Comparison of ENCODE assay signal across 36 cellular contexts in genomic region chr5:151283120-151283825, GRCh38. TPM values are rescaled to one million over a fixed set of nuclear protein-coding genes. Genes with fewer than 3 reads are reported as not detected.
"Had no signal": no experiment of that assay in that cellular context is flagged by ENCODE, and none has a peak within 500 bp of the region (broad histone marks: within the 10 kb centered on the region; RNA-seq: fewer than 3 reads in every experiment).

No MANE protein-coding gene starts in this region.

- H3K36me3 ChIP-seq: adrenal gland, breast epithelium, MG63 had no signal

- FAIRE-seq: astrocyte, RCC 7860 had no signal

- H3K27ac ChIP-seq: adrenal gland, body of pancreas, breast epithelium, PC-9, RWPE1 had no signal

- DNase-seq: activated CD4-positive, alpha-beta T cell treated with anti-CD3 and anti-CD28 coated beads, Interleukin-2, amount 10 ng/mL, durations not matched to agents 24 days and 14 days; activated CD4-positive, alpha-beta T cell treated with anti-CD3 and anti-CD28 coated beads, Interleukin-2, amount 50 U/mL, for 4 hours; activated CD8-positive, alpha-beta memory T cell treated with anti-CD3 and anti-CD28 coated beads, Interleukin-2, amount 50 U/mL, for 4 hours; activated gamma-delta T cell treated with Interleukin-2 at 50 U/mL for 16 hours; activated naive CD4-positive, alpha-beta T cell treated with anti-CD3 and anti-CD28 coated beads for 36 hours; activated T-cell treated with anti-CD3 and anti-CD28 coated beads for 4 hours; activated T-cell treated with anti-CD3 and anti-CD28 coated beads, Interleukin-2, amount 50 U/mL, for 4 hours; adrenal gland; body of pancreas; MG63; NCI-H1048; NCI-H1105 treated with DMSO at 0.1 percent for 48 hours; NCI-H1436; NCI-H1694; NCI-H1930; NCI-H2081 treated with DMSO at 0.1 percent for 48 hours; NCI-H345; NCI-H524 treated with DMSO at 0.1 percent for 48 hours; NCI-H748 treated with DMSO at 0.1 percent for 48 hours; SIG-M5; T-helper 1 cell; T1000 had no signal

- H3K9me3 Mint-ChIP-seq: activated CD4-positive, alpha-beta T cell treated with anti-CD3 and anti-CD28 coated beads, Interleukin-2, amount 10 ng/mL, durations not matched to agents 24 days and 14 days; activated naive CD4-positive, alpha-beta T cell treated with anti-CD3 and anti-CD28 coated beads for 36 hours; activated naive CD4-positive, alpha-beta T cell treated with anti-CD3 and anti-CD28 coated beads, Interleukin-2, amount 50 U/mL, for 72 hours; activated T-cell treated with anti-CD3 and anti-CD28 coated beads, Interleukin-2, amount 50 U/mL, for 4 hours; activated T-helper 1 cell treated with anti-CD3 and anti-CD28 coated beads, Interleukin-12 subunit alpha, Interleukin-12 subunit beta, Interleukin-2, Interleukin-4 antibody, amounts not matched to agents 30 ng/mL and 10 ng/mL and 1 ng/mL, durations not matched to agents 14 hours and 24 hours and 36 hours had no signal

- H3K9me3 ChIP-seq: adrenal gland, body of pancreas, breast epithelium, MG63 had no signal

- ATAC-seq: activated naive CD4-positive, alpha-beta T cell treated with anti-CD3 and anti-CD28 coated beads, Interleukin-2, amount 50 U/mL, for 72 hours; activated T-cell treated with anti-CD3 and anti-CD28 coated beads, Interleukin-2, amount 50 U/mL, for 4 hours; body of pancreas; Right ventricle myocardium inferior; SK-N-SH treated with all-trans-retinoic acid at 6 μM for 48 hours had no signal

- H3K4me1 ChIP-seq: adrenal gland, body of pancreas, breast epithelium had no signal

- H3K27ac Mint-ChIP-seq: activated CD4-positive, alpha-beta T cell treated with anti-CD3 and anti-CD28 coated beads, Interleukin-2, amount 10 ng/mL, durations not matched to agents 24 days and 14 days; activated naive CD4-positive, alpha-beta T cell treated with anti-CD3 and anti-CD28 coated beads for 36 hours; activated naive CD4-positive, alpha-beta T cell treated with anti-CD3 and anti-CD28 coated beads, Interleukin-2, amount 50 U/mL, for 72 hours; activated T-helper 1 cell treated with anti-CD3 and anti-CD28 coated beads, Interleukin-12 subunit alpha, Interleukin-12 subunit beta, Interleukin-2, Interleukin-4 antibody, amounts not matched to agents 30 ng/mL and 10 ng/mL and 1 ng/mL, durations not matched to agents 14 hours and 24 hours and 36 hours had no signal

- H3K4me3 Mint-ChIP-seq: activated CD4-positive, alpha-beta T cell treated with anti-CD3 and anti-CD28 coated beads, Interleukin-2, amount 10 ng/mL, durations not matched to agents 24 days and 14 days; activated naive CD4-positive, alpha-beta T cell treated with anti-CD3 and anti-CD28 coated beads for 36 hours; activated T-cell treated with anti-CD3 and anti-CD28 coated beads, Interleukin-2, amount 50 U/mL, for 4 hours; activated T-helper 1 cell treated with anti-CD3 and anti-CD28 coated beads, Interleukin-12 subunit alpha, Interleukin-12 subunit beta, Interleukin-2, Interleukin-4 antibody, amounts not matched to agents 30 ng/mL and 10 ng/mL and 1 ng/mL, durations not matched to agents 14 hours and 24 hours and 36 hours had no signal

- H3K4me2 ChIP-seq: PC-9 had no signal

- H3K36me3 Mint-ChIP-seq: activated naive CD4-positive, alpha-beta T cell treated with anti-CD3 and anti-CD28 coated beads, Interleukin-2, amount 50 U/mL, for 72 hours had no signal

- H3K27me3 ChIP-seq: adrenal gland, body of pancreas, breast epithelium had no signal

- H2AFZ ChIP-seq: PC-9 had no signal

- H3K4me3 ChIP-seq: adrenal gland, body of pancreas, breast epithelium, MG63, PC-9 had no signal

RNA-seq across cellular contexts. Expression of gene SLC36A3, which starts 20.3 kb away (rescaled TPM):
- total RNA-seq: activated CD4-positive, alpha-beta T cell treated with anti-CD3 and anti-CD28 coated beads, Interleukin-2, amount 10 ng/mL, durations not matched to agents 24 days and 14 days; activated naive CD4-positive, alpha-beta T cell treated with anti-CD3 and anti-CD28 coated beads for 36 hours; activated naive CD4-positive, alpha-beta T cell treated with anti-CD3 and anti-CD28 coated beads, Interleukin-2, amount 50 U/mL, for 72 hours; activated T-cell treated with anti-CD3 and anti-CD28 coated beads, Interleukin-2, amount 50 U/mL, for 4 hours; activated T-helper 1 cell treated with anti-CD3 and anti-CD28 coated beads, Interleukin-12 subunit alpha, Interleukin-12 subunit beta, Interleukin-2, Interleukin-4 antibody, amounts not matched to agents 30 ng/mL and 10 ng/mL and 1 ng/mL, durations not matched to agents 14 hours and 24 hours and 36 hours; adrenal gland; astrocyte; body of pancreas; breast epithelium; cardiac septum; NCI-H460; OCI-LY7; PC-9; Right ventricle myocardium inferior; SK-MEL-5; T-helper 2 cell treated with Interferon-gamma antibody and Interleukin-4, amounts not matched to agents 100 ng/mL and 5 ng/mL, for 36 hours had no signal
- polyA plus RNA-seq: adrenal gland had no signal
